ENCODE assay signal across 1 cellular context in genomic region chr17:13909901-13910519, GRCh38.
TF ChIP-seq lines count a peak whose summit lies in the region.

No MANE protein-coding gene starts in this region.

TF ChIP-seq in SK-N-SH, 30 proteins besides CTCF, POLR2A, EP300 and RAD21 (continued from another document):
- TF ChIP-seq FOXM1 (IDR thresholded peaks at IDR 0.05; ENCODE audit: low read depth) (no peak), CHD2 (IDR thresholded peaks at IDR 0.05; ENCODE audit: low read length, partially characterized antibody) (no peak), EZH2phosphoT487 (IDR thresholded peaks at IDR 0.05; ENCODE audit: borderline replicate concordance, low read depth) (no peak), MEF2A (IDR thresholded peaks at IDR 0.05; ENCODE audit: borderline replicate concordance, low read depth) (no peak)
